ENCODE assay signal across 1 cellular context in the genomic region with DNA sequence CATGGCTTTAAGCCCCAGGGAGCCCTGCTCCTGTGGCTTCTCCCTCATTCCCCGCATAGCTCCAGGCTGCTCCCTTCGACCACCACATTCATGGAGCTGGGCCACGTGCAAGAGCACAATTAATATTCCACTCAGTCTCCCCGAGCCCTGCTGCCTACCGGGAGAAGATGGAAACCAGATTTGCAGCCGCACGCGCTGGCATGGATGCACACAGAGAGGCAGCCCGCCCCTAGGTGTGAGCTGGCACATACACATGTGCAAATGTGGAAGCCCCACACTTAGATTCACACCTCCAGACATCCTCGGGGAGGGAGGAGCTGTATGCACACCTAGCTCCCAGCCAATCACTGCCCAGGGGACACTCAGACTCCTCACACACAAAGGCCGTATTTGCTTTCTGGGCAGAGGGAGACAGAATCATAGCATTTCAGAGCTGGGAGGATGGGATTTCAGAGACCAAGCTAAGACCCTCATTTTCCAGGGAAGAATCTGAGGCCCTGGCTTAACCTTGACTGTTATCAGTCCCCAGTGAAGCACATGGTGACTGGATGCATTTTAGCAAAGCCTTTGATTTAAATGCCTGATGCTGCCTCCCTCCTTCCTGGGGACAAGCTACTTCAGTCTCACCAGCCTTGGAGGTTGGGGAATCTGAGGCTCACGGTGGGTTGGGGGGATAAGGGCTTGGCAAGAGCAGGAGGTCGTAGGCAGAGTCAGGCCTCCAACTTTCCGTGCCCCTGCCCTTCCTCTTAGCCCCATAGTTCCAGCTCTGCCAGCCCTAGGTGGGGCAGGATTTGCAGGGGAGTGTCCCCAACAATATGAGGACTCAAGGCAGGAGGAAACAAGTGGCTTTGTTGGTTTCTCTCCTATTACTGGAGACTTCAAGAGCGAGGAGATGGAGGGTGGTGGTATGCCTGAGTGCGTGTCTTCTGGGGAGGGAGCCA.
TF ChIP-seq lines count a peak whose summit lies in the region.

No MANE protein-coding gene starts in this region.

TF ChIP-seq in HEK293, 187 proteins besides CTCF, POLR2A, EP300 and RAD21 (continued from another document):
- TF ChIP-seq, protein P1, sequence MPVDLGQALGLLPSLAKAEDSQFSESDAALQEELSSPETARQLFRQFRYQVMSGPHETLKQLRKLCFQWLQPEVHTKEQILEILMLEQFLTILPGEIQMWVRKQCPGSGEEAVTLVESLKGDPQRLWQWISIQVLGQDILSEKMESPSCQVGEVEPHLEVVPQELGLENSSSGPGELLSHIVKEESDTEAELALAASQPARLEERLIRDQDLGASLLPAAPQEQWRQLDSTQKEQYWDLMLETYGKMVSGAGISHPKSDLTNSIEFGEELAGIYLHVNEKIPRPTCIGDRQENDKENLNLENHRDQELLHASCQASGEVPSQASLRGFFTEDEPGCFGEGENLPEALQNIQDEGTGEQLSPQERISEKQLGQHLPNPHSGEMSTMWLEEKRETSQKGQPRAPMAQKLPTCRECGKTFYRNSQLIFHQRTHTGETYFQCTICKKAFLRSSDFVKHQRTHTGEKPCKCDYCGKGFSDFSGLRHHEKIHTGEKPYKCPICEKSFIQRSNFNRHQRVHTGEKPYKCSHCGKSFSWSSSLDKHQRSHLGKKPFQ (tag by site-specific recombination; IDR thresholded peaks at IDR 0.05), result peak; percentile 89
- TF ChIP-seq ZNF555 (tag by site-specific recombination; conservative IDR thresholded peaks at IDR 0.05), result no peak
- no peak for TF ChIP-seq OVOL3 (tag by site-specific recombination; IDR thresholded peaks at IDR 0.05)
